In genomic region chr2:96010320-96011128, GRCh38 we compare ENCODE assay signal across 8 cellular contexts. TPM values are rescaled to one million over a fixed set of nuclear protein-coding genes. Genes with fewer than 3 reads are reported as not detected.
DNase-seq lines count a peak whose midpoint lies in the region; ATAC-seq and TF ChIP-seq lines count a peak whose summit lies in the region.
"Not testable (repeated sequence)": the region's sequence is repeated elsewhere in the genome, so short reads cannot be mapped to it uniquely, and the experiment has no call there.

No MANE protein-coding gene starts in this region.

- H3K27ac Mint-ChIP-seq in activated T-cell treated with anti-CD3 and anti-CD28 coated beads, Interleukin-2, amount 50 U/mL, for 24 hours = peak overlapping the region; percentile 68
- peak overlapping the region; percentile 48 for H3K27ac Mint-ChIP-seq in endothelial cell (ENCODE audit: unreplicated experiment)

- not testable (repeated sequence) for H3K27me3 Mint-ChIP-seq in activated T-cell treated with anti-CD3 and anti-CD28 coated beads, Interleukin-2, amount 50 U/mL, for 24 hours; endothelial cell (ENCODE audit: unreplicated experiment)

- not testable (repeated sequence) for H2AFZ ChIP-seq in OCI-LY1 (ENCODE audit: low read length)

- not testable (repeated sequence) for H3K27me3 ChIP-seq in OCI-LY1 (ENCODE audit: insufficient read depth, low read length); right lobe of liver

- peaks cover 11% of the 10 kb centered on the region for H3K4me1 Mint-ChIP-seq in activated T-cell treated with anti-CD3 and anti-CD28 coated beads, Interleukin-2, amount 50 U/mL, for 24 hours (ENCODE audit: low read depth)
- not testable (repeated sequence) for H3K4me1 Mint-ChIP-seq in endothelial cell (ENCODE audit: unreplicated experiment)

- not testable (repeated sequence) for H3K79me2 ChIP-seq in OCI-LY1 (ENCODE audit: insufficient read depth, low read length)

- H3K4me1 ChIP-seq in OCI-LY1 (ENCODE audit: insufficient read depth, low read length, severe bottlenecking); right lobe of liver: not testable (repeated sequence)

- peak overlapping the region; percentile 57 for H3K4me2 ChIP-seq in OCI-LY1 (ENCODE audit: low read length)

- H3K36me3 ChIP-seq in OCI-LY1 (ENCODE audit: insufficient read depth, low read length); right lobe of liver: not testable (repeated sequence)

- intact Hi-C loops in right lobe of liver (cut with DNase I) = not testable (repeated sequence)

- not testable (repeated sequence) for H3K9me2 ChIP-seq in OCI-LY1 (ENCODE audit: low read depth, low read length)

- H3K9me3 ChIP-seq in OCI-LY1 (ENCODE audit: low read length); right lobe of liver: not testable (repeated sequence)

- H3K4me3 ChIP-seq in OCI-LY1 (ENCODE audit: low read depth, low read length, poor library complexity, severe bottlenecking) = peak overlapping the region; percentile 51
- H3K4me3 ChIP-seq in right lobe of liver = peak overlapping the region; percentile 33 to 51 (median 47)

- WGBS in right lobe of liver (ENCODE audit: insufficient coverage, low coverage, low lambda C conversion rate, missing lambda C conversion rate) = 0% methylated on average over 2 of the region's 65 CpGs

- H3F3A ChIP-seq in OCI-LY1 (ENCODE audit: insufficient read depth, low read length) = not testable (repeated sequence)

- H3K9ac ChIP-seq in OCI-LY1 (ENCODE audit: low read length) = not testable (repeated sequence)

- peak overlapping the region; percentile 78 for H3K4me3 Mint-ChIP-seq in activated T-cell treated with anti-CD3 and anti-CD28 coated beads, Interleukin-2, amount 50 U/mL, for 24 hours
- H3K4me3 Mint-ChIP-seq in endothelial cell (ENCODE audit: unreplicated experiment) = peak overlapping the region; percentile 88

- TF ChIP-seq CTCF in OCI-LY1 (IDR thresholded peaks at IDR 0.05; ENCODE audit: low read length); endothelial cell (IDR thresholded peaks at IDR 0.05; ENCODE audit: unreplicated experiment); right lobe of liver (IDR thresholded peaks at IDR 0.05): not testable (repeated sequence)

- H4K20me1 ChIP-seq in OCI-LY1 (ENCODE audit: insufficient read depth, low read length) = not testable (repeated sequence)

- DNase-seq in A172 (ENCODE audit: low spot score) = peak; percentile 72
- peak; percentile 97 for DNase-seq in activated T-cell treated with anti-CD3 and anti-CD28 coated beads, Interleukin-2, amount 50 U/mL, for 24 hours
- DNase-seq in endothelial cell (ENCODE audit: low spot score) = peak; percentile 88
- DNase-seq in right lobe of liver = peak; percentile 98 to 99 (median 98)
- peak; percentile 99 for DNase-seq in stimulated activated CD4-positive, alpha-beta T cell treated with anti-CD3 and anti-CD28 coated beads, Interleukin-15, amount 100 ng/mL, for 24 hours

- H3K27ac ChIP-seq in OCI-LY1 (ENCODE audit: low read depth, low read length, poor library complexity, severe bottlenecking) = not testable (repeated sequence)
- peak overlapping the region; percentile 26 to 47 (median 39) for H3K27ac ChIP-seq in right lobe of liver

- not testable (repeated sequence) for H3K9me3 Mint-ChIP-seq in activated T-cell treated with anti-CD3 and anti-CD28 coated beads, Interleukin-2, amount 50 U/mL, for 24 hours; endothelial cell (ENCODE audit: unreplicated experiment)

- ATAC-seq in GM18868 (IDR thresholded peaks at IDR 0.05; ENCODE audit: unreplicated experiment) (peak; percentile 97), HG02885 (IDR thresholded peaks at IDR 0.05; ENCODE audit: poor library complexity, unreplicated experiment) (peak; percentile 99), right lobe of liver (peak; percentile 99)

- not testable (repeated sequence) for H3K36me3 Mint-ChIP-seq in activated T-cell treated with anti-CD3 and anti-CD28 coated beads, Interleukin-2, amount 50 U/mL, for 24 hours (ENCODE audit: low read depth); endothelial cell (ENCODE audit: low read depth, unreplicated experiment)

- TF ChIP-seq POLR2A in right lobe of liver (IDR thresholded peaks at IDR 0.05) = peak; percentile 45

RNA-seq across cellular contexts. Expression of gene ANKRD36C, which starts 18.9 kb away (rescaled TPM):
- 13.2 and 21.1 TPM in 2 replicates for total RNA-seq in A172 (2014; rRNA removed; shearing (Covaris generic))
- total RNA-seq in endothelial cell (ENCODE audit: unreplicated experiment) (37.6 TPM), right lobe of liver (1 to 10 TPM; 2.8 to 8.4 (median 4.2) TPM)

RNA-seq across cellular contexts. Expression of gene GPAT2, which starts 24.2 kb away (rescaled TPM):
- total RNA-seq in A172 (2014; rRNA removed; shearing (Covaris generic)) = not detected in 2 replicates
- total RNA-seq in endothelial cell (ENCODE audit: unreplicated experiment) = 0.15 TPM
- total RNA-seq in right lobe of liver = 1 to 10 TPM in 2 of 6 experiments, under 1 TPM in 2, not detected in 2; 0.39 to 2.0 (median 0.90) TPM
